In the genomic region with DNA sequence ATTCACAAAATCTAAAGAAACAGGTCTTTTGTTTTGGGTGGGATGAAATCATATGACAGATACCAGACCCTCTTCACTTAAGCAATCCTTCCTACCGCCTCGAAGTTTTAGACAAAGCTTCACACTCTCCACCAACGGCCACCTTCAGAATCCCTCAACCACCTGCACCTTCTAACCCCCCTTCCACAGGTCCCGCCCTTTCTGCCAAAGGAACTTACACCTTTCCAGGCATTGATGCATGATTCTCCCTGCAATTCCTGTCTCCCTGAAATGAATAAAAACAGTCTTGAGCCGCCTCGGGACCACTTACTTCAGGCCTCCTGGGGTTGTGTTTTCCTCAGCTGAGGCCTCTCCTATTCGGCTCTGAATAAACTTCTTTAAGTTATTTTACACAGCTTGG, we compare ENCODE assay signal across 9 cellular contexts. TPM values are rescaled to one million over a fixed set of nuclear protein-coding genes. Genes with fewer than 3 reads are reported as not detected.
DNase-seq lines count a peak whose midpoint lies in the region; ATAC-seq, FAIRE-seq and TF ChIP-seq lines count a peak whose summit lies in the region.
"Had no signal": no experiment of that assay in that cellular context is flagged by ENCODE, and none has a peak within 500 bp of the region (broad histone marks: within the 10 kb centered on the region; RNA-seq: fewer than 3 reads in every experiment).

No MANE protein-coding gene starts in this region.

- POLR2A ChIA-PET in activated naive CD8-positive, alpha-beta T cell treated with anti-CD3 and anti-CD28 coated beads, Interleukin-2, amount 10 ng/mL, durations not matched to agents 7 days and 5 days (lab: Charles Lee) = interaction anchor here (1.6 kb wide), 1 partner anchor 18 kb away, joined by 5 read pairs; a partner anchor contains a TSS

- peak overlapping the region; percentile 46 for H3K4me3 Mint-ChIP-seq in activated naive CD8-positive, alpha-beta T cell treated with anti-CD3 and anti-CD28 coated beads, Interleukin-2, amount 10 ng/mL, durations not matched to agents 7 days and 5 days

- peak overlapping the region; percentile 98 for H2AFZ ChIP-seq in keratinocyte (ENCODE audit: control insufficient read depth, low read length)

- no peaks in the 10 kb centered on the region for H3K27me3 ChIP-seq in keratinocyte (ENCODE audit: control insufficient read depth, extremely low read depth, insufficient read depth, low read length)
- no peaks in the 10 kb centered on the region for H3K27me3 ChIP-seq in stomach smooth muscle (ENCODE audit: control insufficient read depth in 1 of 2, insufficient read depth in 2 of 2, low read length in 2 of 2)

- no peaks in the 10 kb centered on the region for H3K9me3 ChIP-seq in keratinocyte (ENCODE audit: control insufficient read depth, low read depth, low read length)
- no peaks in the 10 kb centered on the region for H3K9me3 ChIP-seq in stomach smooth muscle (ENCODE audit: control insufficient read depth in 2 of 2, low read length in 2 of 2)

- peak overlapping the region; percentile 85 to 93 (median 90) for H3K4me3 ChIP-seq in keratinocyte (ENCODE audit: control insufficient read depth in 2 of 3, extremely low read depth in 1 of 3, insufficient read depth in 2 of 3, low read depth in 1 of 3, low read length in 3 of 3)
- peak overlapping the region; percentile 69 to 93 for H3K4me3 ChIP-seq in stomach smooth muscle (ENCODE audit: low read length in 2 of 2)

- DNase-seq in NCI-H82 (lab: John Stamatoyannopoulos, UW) (peak; percentile 5), NCI-H82 treated with DMSO at 0.1 percent for 48 hours (lab: John Stamatoyannopoulos, UW; ENCODE audit: unreplicated experiment) (no peak), keratinocyte (ENCODE audit: low read depth, low spot score) (no peak), HK-2 (ENCODE audit: unreplicated experiment) (no peak), NCI-H524 treated with DMSO at 0.1 percent for 48 hours (lab: John Stamatoyannopoulos, UW) (no peak)
- no peak for DNase-seq in activated naive CD8-positive, alpha-beta T cell treated with anti-CD3 and anti-CD28 coated beads, Interleukin-2, amount 10 ng/mL, durations not matched to agents 7 days and 5 days
- DNase-seq: activated CD4-positive, alpha-beta T cell treated with anti-CD3 and anti-CD28 coated beads for 48 hours had no signal

- H3K4me1 ChIP-seq in keratinocyte (ENCODE audit: control insufficient read depth, extremely low read depth, insufficient read depth, low read length) (peaks cover 4% of the 10 kb centered on the region), stomach smooth muscle (ENCODE audit: control insufficient read depth, insufficient read depth, low read length) (peaks cover 16% of the 10 kb centered on the region)

- H3K9ac ChIP-seq in keratinocyte (ENCODE audit: control insufficient read depth, extremely low read depth, insufficient read depth, low read length) (peak overlapping the region; percentile 84), stomach smooth muscle (ENCODE audit: low read length in 2 of 2) (peak overlapping the region; percentile 96 to 97)

- H4K20me1 ChIP-seq in keratinocyte (ENCODE audit: control insufficient read depth, extremely low read depth, insufficient read depth, low read length) = no peaks in the 10 kb centered on the region

- peaks cover 2% of the 10 kb centered on the region for H3K79me2 ChIP-seq in keratinocyte (ENCODE audit: control insufficient read depth, insufficient read depth, low read length)

- H3K9me1 ChIP-seq in keratinocyte (ENCODE audit: control insufficient read depth, extremely low read depth, insufficient read depth, low read length) = no peaks in the 10 kb centered on the region

- H3K36me3 Mint-ChIP-seq in activated naive CD8-positive, alpha-beta T cell treated with anti-CD3 and anti-CD28 coated beads, Interleukin-2, amount 10 ng/mL, durations not matched to agents 7 days and 5 days = peaks cover 18% of the 10 kb centered on the region

- H3K36me3 ChIP-seq in keratinocyte (ENCODE audit: control insufficient read depth in 2 of 2, extremely low read depth in 1 of 2, insufficient read depth in 2 of 2, low read length in 2 of 2) (no peaks in the 10 kb centered on the region), stomach smooth muscle (ENCODE audit: control insufficient read depth in 2 of 2, insufficient read depth in 2 of 2, low read length in 2 of 2) (no peaks in the 10 kb centered on the region)

- peaks cover 8% of the 10 kb centered on the region for H3K9me3 Mint-ChIP-seq in activated naive CD8-positive, alpha-beta T cell treated with anti-CD3 and anti-CD28 coated beads, Interleukin-2, amount 10 ng/mL, durations not matched to agents 7 days and 5 days

- no peak for ATAC-seq in activated naive CD8-positive, alpha-beta T cell treated with anti-CD3 and anti-CD28 coated beads, Interleukin-2, amount 10 ng/mL, durations not matched to agents 7 days and 5 days (ENCODE audit: low read depth)
- ATAC-seq in HG02970 (IDR thresholded peaks at IDR 0.05; ENCODE audit: low FRiP score, unreplicated experiment) = no peak

- peaks cover 4% of the 10 kb centered on the region for H3K4me1 Mint-ChIP-seq in activated naive CD8-positive, alpha-beta T cell treated with anti-CD3 and anti-CD28 coated beads, Interleukin-2, amount 10 ng/mL, durations not matched to agents 7 days and 5 days

- peak overlapping the region; percentile 88 for H3K4me2 ChIP-seq in keratinocyte (ENCODE audit: control insufficient read depth, extremely low read depth, insufficient read depth, low read depth, low read length)

- H3K27me3 Mint-ChIP-seq in activated naive CD8-positive, alpha-beta T cell treated with anti-CD3 and anti-CD28 coated beads, Interleukin-2, amount 10 ng/mL, durations not matched to agents 7 days and 5 days = no peaks in the 10 kb centered on the region

- no peak overlapping the region for H3K27ac ChIP-seq in keratinocyte (ENCODE audit: control insufficient read depth, insufficient read depth, low read length)
- no peak overlapping the region for H3K27ac ChIP-seq in stomach smooth muscle (ENCODE audit: low read length)

- no peak for TF ChIP-seq CTCF in keratinocyte (optimal IDR thresholded peaks at IDR 0.05 in 1 of 3, IDR thresholded peaks at IDR 0.05 in 1 of 3, conservative IDR thresholded peaks at IDR 0.05 in 1 of 3; ENCODE audit: extremely low read depth in 1 of 3, insufficient read depth in 2 of 3, low read length in 3 of 3)

- peak overlapping the region; percentile 18 for H3K27ac Mint-ChIP-seq in activated naive CD8-positive, alpha-beta T cell treated with anti-CD3 and anti-CD28 coated beads, Interleukin-2, amount 10 ng/mL, durations not matched to agents 7 days and 5 days

- FAIRE-seq in keratinocyte (lab: Jason Lieb, UNC) = no peak

- dilution Hi-C loops in keratinocyte (cut with MboI; ENCODE audit: extremely low pct_ligation_motif_present, low sequenced_read_pairs) = no loop called here

RNA-seq across cellular contexts. Expression of a gene that starts 0.9 kb away (rescaled TPM):
- total RNA-seq in activated naive CD8-positive, alpha-beta T cell treated with anti-CD3 and anti-CD28 coated beads, Interleukin-2, amount 10 ng/mL, durations not matched to agents 7 days and 5 days = 1 to 10 TPM; 1.5 to 1.8 TPM
- 3.6 to 4.7 TPM (median 4.5 TPM) in 3 replicates for polyA plus RNA-seq in keratinocyte
- polyA plus RNA-seq in keratinocyte (2011; ENCODE audit: low read depth) = 4.0 TPM
- 3.4 and 3.5 TPM in 2 replicates for polyA plus RNA-seq in keratinocyte (2011; cell fraction: cytosol; rRNA removed)
- polyA plus RNA-seq in keratinocyte (2011; cell fraction: nucleus; rRNA removed) = 7.8 and 8.1 TPM in 2 replicates
- polyA plus RNA-seq in keratinocyte (2012; ENCODE audit: low replicate concordance) = 3.0 and 6.0 TPM in 2 replicates
- polyA minus RNA-seq in keratinocyte = 0.46 to 4.7 TPM (median 4.3 TPM) in 3 replicates
- polyA minus RNA-seq in keratinocyte (2011; cell fraction: cytosol; rRNA and poly(A)+ RNA removed) = 1.2 TPM
- 3.5 and 6.2 TPM in 2 replicates for polyA minus RNA-seq in keratinocyte (2011; cell fraction: nucleus; rRNA and poly(A)+ RNA removed)

RNA-seq across cellular contexts. Expression of a gene that starts 18.2 kb away (rescaled TPM):
- total RNA-seq in activated naive CD8-positive, alpha-beta T cell treated with anti-CD3 and anti-CD28 coated beads, Interleukin-2, amount 10 ng/mL, durations not matched to agents 7 days and 5 days = 1 to 10 TPM in 1 of 2 experiments, under 1 TPM in 1; 0.91 to 1.2 TPM
- polyA plus RNA-seq in keratinocyte = 0.15 to 0.29 TPM (median 0.24 TPM) in 3 replicates
- not detected for polyA plus RNA-seq in keratinocyte (2011; ENCODE audit: low read depth)
- 0.04 and 0.06 TPM in 2 replicates for polyA plus RNA-seq in keratinocyte (2011; cell fraction: cytosol; rRNA removed)
- 0.25 and 0.27 TPM in 2 replicates for polyA plus RNA-seq in keratinocyte (2011; cell fraction: nucleus; rRNA removed)
- 0.21 and 0.28 TPM in 2 replicates for polyA plus RNA-seq in keratinocyte (2012; ENCODE audit: low replicate concordance)
- polyA minus RNA-seq in keratinocyte = 0.13 to 0.64 TPM in 2 of 3 replicates, not detected in the other
- not detected for polyA minus RNA-seq in keratinocyte (2011; cell fraction: cytosol; rRNA and poly(A)+ RNA removed)
- polyA minus RNA-seq in keratinocyte (2011; cell fraction: nucleus; rRNA and poly(A)+ RNA removed) = 0.31 and 0.32 TPM in 2 replicates

RNA-seq across cellular contexts. Expression of a gene that starts 29.9 kb away (rescaled TPM):
- total RNA-seq in activated naive CD8-positive, alpha-beta T cell treated with anti-CD3 and anti-CD28 coated beads, Interleukin-2, amount 10 ng/mL, durations not matched to agents 7 days and 5 days = 1 to 10 TPM; 6.7 to 9.1 TPM
- polyA plus RNA-seq in keratinocyte = 0.50 to 1.0 TPM (median 0.88 TPM) in 3 replicates
- polyA plus RNA-seq in keratinocyte (2011; ENCODE audit: low read depth) = 1.4 TPM
- 0.34 and 1.4 TPM in 2 replicates for polyA plus RNA-seq in keratinocyte (2011; cell fraction: cytosol; rRNA removed)
- 1.9 and 2.0 TPM in 2 replicates for polyA plus RNA-seq in keratinocyte (2011; cell fraction: nucleus; rRNA removed)
- 0.81 and 2.4 TPM in 2 replicates for polyA plus RNA-seq in keratinocyte (2012; ENCODE audit: low replicate concordance)
- 0.62 to 1.8 TPM (median 1.8 TPM) in 3 replicates for polyA minus RNA-seq in keratinocyte
- polyA minus RNA-seq in keratinocyte (2011; cell fraction: cytosol; rRNA and poly(A)+ RNA removed) = 2.1 TPM
- 2.2 and 4.1 TPM in 2 replicates for polyA minus RNA-seq in keratinocyte (2011; cell fraction: nucleus; rRNA and poly(A)+ RNA removed)
